In the genomic region with DNA sequence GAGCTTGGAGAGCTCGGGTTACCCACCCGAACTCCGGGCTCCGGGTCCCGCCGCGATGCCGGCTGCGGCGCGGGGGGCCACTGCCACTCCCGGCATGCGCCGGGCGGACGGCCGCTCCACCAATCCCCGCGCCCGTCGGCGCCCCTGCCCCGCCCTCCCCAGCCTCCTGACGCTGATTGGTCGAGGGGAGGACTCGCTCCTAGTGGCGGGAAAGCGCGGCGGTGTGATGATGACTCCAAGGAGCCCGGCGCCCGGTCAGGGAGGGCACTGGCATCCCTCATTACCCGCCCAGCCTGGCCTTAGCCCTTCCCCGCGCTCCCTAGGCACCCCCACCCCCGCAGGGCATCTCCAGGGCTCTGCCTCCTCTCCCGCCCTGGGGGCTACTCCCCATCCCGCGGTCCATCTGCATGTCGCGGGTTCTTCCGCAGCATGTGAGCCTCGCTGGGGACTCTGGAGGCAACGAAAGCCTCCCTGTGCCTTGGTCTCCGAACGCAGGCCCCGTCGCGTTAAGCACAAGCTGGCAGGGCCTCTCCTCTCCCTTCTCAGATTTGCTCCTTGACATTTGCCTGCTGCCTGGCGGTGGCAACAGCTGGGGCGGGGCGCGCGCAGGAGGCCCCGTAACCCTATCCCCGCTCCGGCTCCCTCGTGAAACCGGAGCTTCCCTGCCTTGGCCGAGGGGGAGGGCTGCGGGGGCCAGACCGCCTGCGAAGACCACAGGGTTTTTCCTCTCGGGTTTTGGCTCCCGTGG, we compare ENCODE assay signal across 8 cellular contexts. TPM values are rescaled to one million over a fixed set of nuclear protein-coding genes. Genes with fewer than 3 reads are reported as not detected.
DNase-seq lines count a peak whose midpoint lies in the region; ATAC-seq and TF ChIP-seq lines count a peak whose summit lies in the region.

No MANE protein-coding gene starts in this region.

- peaks cover 40% of the 10 kb centered on the region for H3K4me1 Mint-ChIP-seq in activated CD8-positive, alpha-beta memory T cell treated with anti-CD3 and anti-CD28 coated beads, Interleukin-2, amount 10 ng/mL, durations not matched to agents 7 days and 5 days
- peaks cover 10% of the 10 kb centered on the region for H3K4me1 Mint-ChIP-seq in endodermal cell

- peaks cover 7% of the 10 kb centered on the region for H3K27me3 ChIP-seq in HUES48 (ENCODE audit: control insufficient read depth, insufficient read depth, low read length)
- peaks cover 13% of the 10 kb centered on the region for H3K27me3 ChIP-seq in endodermal cell (ENCODE audit: control insufficient read depth, insufficient read depth, low read length, poor library complexity, severe bottlenecking)

- H3K36me3 ChIP-seq in HUES48 (ENCODE audit: control insufficient read depth, insufficient read depth, low read length) (no peaks in the 10 kb centered on the region), endodermal cell (ENCODE audit: control insufficient read depth, insufficient read depth, low read length) (no peaks in the 10 kb centered on the region)

- peak overlapping the region; percentile 93 for H3K4me3 ChIP-seq in HUES48 (ENCODE audit: low read depth, low read length)
- H3K4me3 ChIP-seq in endodermal cell (ENCODE audit: low read length), result peak overlapping the region; percentile 94

- peak; percentile 73 for ATAC-seq in GM21360 (IDR thresholded peaks at IDR 0.05; ENCODE audit: unreplicated experiment)
- peak; percentile 98 for ATAC-seq in activated CD8-positive, alpha-beta memory T cell treated with anti-CD3 and anti-CD28 coated beads, Interleukin-2, amount 10 ng/mL, durations not matched to agents 7 days and 5 days

- H3K27ac ChIP-seq in HUES48 (ENCODE audit: low read depth, low read length), result peak overlapping the region; percentile 86
- H3K27ac ChIP-seq in endodermal cell (ENCODE audit: low read depth, low read length), result peak overlapping the region; percentile 63

- H3K9ac ChIP-seq in HUES48 (ENCODE audit: low read depth, low read length) (peak overlapping the region; percentile 82), endodermal cell (ENCODE audit: extremely low read depth, low read length, poor library complexity, severe bottlenecking) (peak overlapping the region; percentile 74)

- H3K9me3 Mint-ChIP-seq in activated CD8-positive, alpha-beta memory T cell treated with anti-CD3 and anti-CD28 coated beads, Interleukin-2, amount 10 ng/mL, durations not matched to agents 7 days and 5 days (ENCODE audit: low read depth), result no peaks in the 10 kb centered on the region
- no peaks in the 10 kb centered on the region for H3K9me3 Mint-ChIP-seq in endodermal cell

- peak overlapping the region; percentile 88 for H3K4me3 Mint-ChIP-seq in activated CD8-positive, alpha-beta memory T cell treated with anti-CD3 and anti-CD28 coated beads, Interleukin-2, amount 10 ng/mL, durations not matched to agents 7 days and 5 days
- H3K4me3 Mint-ChIP-seq in endodermal cell, result peak overlapping the region; percentile 79

- peak; percentile 17 for TF ChIP-seq CTCF in endodermal cell (conservative IDR thresholded peaks at IDR 0.05)

- H3K36me3 Mint-ChIP-seq in activated CD8-positive, alpha-beta memory T cell treated with anti-CD3 and anti-CD28 coated beads, Interleukin-2, amount 10 ng/mL, durations not matched to agents 7 days and 5 days, result no peaks in the 10 kb centered on the region
- peaks cover under 1% of the 10 kb centered on the region for H3K36me3 Mint-ChIP-seq in endodermal cell (ENCODE audit: low read depth)

- H3K9me3 ChIP-seq in HUES48 (ENCODE audit: control insufficient read depth, insufficient read depth, low read length), result no peaks in the 10 kb centered on the region
- no peaks in the 10 kb centered on the region for H3K9me3 ChIP-seq in endodermal cell (ENCODE audit: control insufficient read depth, low read length)

- WGBS in endodermal cell (ENCODE audit: insufficient coverage in 1 of 2, insufficient read length in 1 of 2), 2 experiments, result 2 to 3% methylated on average over 13 to 66 of the region's 66 CpGs

- DNase-seq in COLO668 (lab: John Stamatoyannopoulos, UW; ENCODE audit: unreplicated experiment) (peak; percentile 94), NOMO-1 (lab: John Stamatoyannopoulos, UW; ENCODE audit: unreplicated experiment in 2 of 2) (peak; percentile 81 to 83), endodermal cell (peak; percentile 97), midbrain (lab: John Stamatoyannopoulos, UW) (peak; percentile 88)
- DNase-seq in activated CD8-positive, alpha-beta memory T cell treated with anti-CD3 and anti-CD28 coated beads, Interleukin-2, amount 10 ng/mL, durations not matched to agents 7 days and 5 days, result peak; percentile 96
- peak; percentile 78 for DNase-seq in stimulated activated CD8-positive, alpha-beta memory T cell treated with anti-CD3 and anti-CD28 coated beads, Interleukin-15, amount 100 ng/mL, for 1 hour (ENCODE audit: low read depth)

- H3K4me1 ChIP-seq in HUES48 (ENCODE audit: control insufficient read depth, insufficient read depth, low read length) (peaks cover 23% of the 10 kb centered on the region), endodermal cell (ENCODE audit: control insufficient read depth, insufficient read depth, low read length) (peaks cover 3% of the 10 kb centered on the region)

- CTCF ChIA-PET in activated CD8-positive, alpha-beta memory T cell treated with anti-CD3 and anti-CD28 coated beads, Interleukin-2, amount 10 ng/mL, durations not matched to agents 7 days and 5 days (lab: Charles Lee), result interaction anchor here (1.0 to 3.5 kb wide), 5 partner anchors 16 to 69 kb away, joined by 3 to 16 read pairs (median 12); a partner anchor contains a TSS

- peak overlapping the region; percentile 76 for H3K27ac Mint-ChIP-seq in activated CD8-positive, alpha-beta memory T cell treated with anti-CD3 and anti-CD28 coated beads, Interleukin-2, amount 10 ng/mL, durations not matched to agents 7 days and 5 days
- peak overlapping the region; percentile 64 for H3K27ac Mint-ChIP-seq in endodermal cell

- peaks cover 3% of the 10 kb centered on the region for H3K27me3 Mint-ChIP-seq in activated CD8-positive, alpha-beta memory T cell treated with anti-CD3 and anti-CD28 coated beads, Interleukin-2, amount 10 ng/mL, durations not matched to agents 7 days and 5 days
- peaks cover 23% of the 10 kb centered on the region for H3K27me3 Mint-ChIP-seq in endodermal cell (ENCODE audit: insufficient read depth)

RNA-seq across cellular contexts. Expression of a gene that starts 1.7 kb away (rescaled TPM):
- total RNA-seq in activated CD8-positive, alpha-beta memory T cell treated with anti-CD3 and anti-CD28 coated beads, Interleukin-2, amount 10 ng/mL, durations not matched to agents 7 days and 5 days, result 1 to 10 TPM; 1.5 to 3.4 TPM
- total RNA-seq in endodermal cell, result 1 to 10 TPM; 4.7 to 7.7 TPM
- polyA plus RNA-seq in endodermal cell (2013, experiment 1 of 2), result 2.2 TPM
- polyA plus RNA-seq in endodermal cell (2013, experiment 2 of 2), result 3.7 TPM

RNA-seq across cellular contexts. Expression of a gene that starts 16.4 kb away (rescaled TPM):
- total RNA-seq in activated CD8-positive, alpha-beta memory T cell treated with anti-CD3 and anti-CD28 coated beads, Interleukin-2, amount 10 ng/mL, durations not matched to agents 7 days and 5 days, result 10 to 100 TPM; 57.3 to 70.9 TPM
- total RNA-seq in endodermal cell, result 10 to 100 TPM; 56.5 to 63.4 TPM
- 42.6 TPM for polyA plus RNA-seq in endodermal cell (2013, experiment 1 of 2)
- 33.7 TPM for polyA plus RNA-seq in endodermal cell (2013, experiment 2 of 2)

RNA-seq across cellular contexts. Expression of a gene that starts 33.9 kb away (rescaled TPM):
- total RNA-seq in activated CD8-positive, alpha-beta memory T cell treated with anti-CD3 and anti-CD28 coated beads, Interleukin-2, amount 10 ng/mL, durations not matched to agents 7 days and 5 days, result 100 to 1,000 TPM; 156 to 199 TPM
- total RNA-seq in endodermal cell, result 100 to 1,000 TPM; 158 to 165 TPM
- polyA plus RNA-seq in endodermal cell (2013, experiment 1 of 2), result 116 TPM
- 105 TPM for polyA plus RNA-seq in endodermal cell (2013, experiment 2 of 2)

RNA-seq across cellular contexts. Expression of a gene that starts 45.0 kb away (rescaled TPM):
- total RNA-seq in activated CD8-positive, alpha-beta memory T cell treated with anti-CD3 and anti-CD28 coated beads, Interleukin-2, amount 10 ng/mL, durations not matched to agents 7 days and 5 days, result 10 to 100 TPM; 18.0 to 19.1 TPM
- total RNA-seq in endodermal cell, result 10 to 100 TPM; 16.1 to 19.2 TPM
- 7.8 TPM for polyA plus RNA-seq in endodermal cell (2013, experiment 1 of 2)
- 6.0 TPM for polyA plus RNA-seq in endodermal cell (2013, experiment 2 of 2)

RNA-seq across cellular contexts. Expression of a gene that starts 51.8 kb away (rescaled TPM):
- total RNA-seq in activated CD8-positive, alpha-beta memory T cell treated with anti-CD3 and anti-CD28 coated beads, Interleukin-2, amount 10 ng/mL, durations not matched to agents 7 days and 5 days, result not detected
- not detected for total RNA-seq in endodermal cell
- polyA plus RNA-seq in endodermal cell (2013, experiment 1 of 2), result not detected
- not detected for polyA plus RNA-seq in endodermal cell (2013, experiment 2 of 2)

Comparison
In these comparisons a context has a peak if more than half of its experiments do, and no peak if none do; other contexts are left out.
1. Peak in every context shown above with its lines: DNase-seq, ATAC-seq, H3K4me3 ChIP-seq and H3K27ac ChIP-seq.